ENCODE assay signal across 19 cellular contexts in genomic region chr1:7278045-7278444, GRCh38.
DNase-seq lines count a peak whose midpoint lies in the region; TF ChIP-seq lines count a peak whose summit lies in the region.
"Had no signal": no experiment of that assay in that cellular context is flagged by ENCODE, and none has a peak within 500 bp of the region (broad histone marks: within the 10 kb centered on the region; RNA-seq: fewer than 3 reads in every experiment).

No MANE protein-coding gene starts in this region.

- in situ Hi-C loops in G401 (cut with HindIII; ENCODE audit: low sequenced_read_pairs): no loop called here

- no peak overlapping the region for H3K4me3 Mint-ChIP-seq in activated T-helper 2 cell treated with anti-CD3 and anti-CD28 coated beads, Interferon-gamma antibody, Interleukin-2, Interleukin-4, amounts not matched to agents 10 μg/mL and 5 μg/mL and 100 μg/mL, durations not matched to agents 14 hours and 24 hours and 36 hours (ENCODE audit: low read depth)
- H3K4me3 Mint-ChIP-seq: memory B cell; naive thymus-derived CD8-positive, alpha-beta T cell; stimulated activated memory B cell treated with anti-CD40 and anti-IgM and Interleukin-4, amounts not matched to agents 10 μg/mL and 1 μg/mL and 100 μg/mL, for 72 hours; T-helper 17 cell had no signal

- DNase-seq in NCI-H1417 (lab: John Stamatoyannopoulos, UW) (peak; percentile 63 to 95 (median 80)), NCI-H2196 treated with DMSO at 0.1 percent for 48 hours (lab: John Stamatoyannopoulos, UW; ENCODE audit: unreplicated experiment) (peak; percentile 50), colonic mucosa (peak; percentile 70), BE2C (no peak), GDM1 (lab: John Stamatoyannopoulos, UW) (no peak), G401 (ENCODE audit: low spot score) (no peak)
- no peak for DNase-seq in activated T-helper 2 cell treated with anti-CD3 and anti-CD28 coated beads, Interferon-gamma antibody, Interleukin-2, Interleukin-4, amounts not matched to agents 10 μg/mL and 5 μg/mL and 100 μg/mL, durations not matched to agents 14 hours and 24 hours and 36 hours (ENCODE audit: low spot score)
- DNase-seq: activated naive CD4-positive, alpha-beta T cell; Caco-2; caudate nucleus; gastrocnemius medialis; naive thymus-derived CD8-positive, alpha-beta T cell; NCI-H446 treated with DMSO at 0.1 percent for 48 hours; sigmoid colon; T-helper 17 cell had no signal

- no peak overlapping the region for H3K9ac ChIP-seq in colonic mucosa (ENCODE audit: low read depth in 2 of 2, low read length in 2 of 2)

- no peak overlapping the region for H3K27ac Mint-ChIP-seq in activated T-helper 2 cell treated with anti-CD3 and anti-CD28 coated beads, Interferon-gamma antibody, Interleukin-2, Interleukin-4, amounts not matched to agents 10 μg/mL and 5 μg/mL and 100 μg/mL, durations not matched to agents 14 hours and 24 hours and 36 hours
- H3K27ac Mint-ChIP-seq: memory B cell; naive thymus-derived CD8-positive, alpha-beta T cell; stimulated activated memory B cell treated with anti-CD40 and anti-IgM and Interleukin-4, amounts not matched to agents 10 μg/mL and 1 μg/mL and 100 μg/mL, for 72 hours; T-helper 17 cell had no signal

- H3K27me3 ChIP-seq in colonic mucosa (no peaks in the 10 kb centered on the region), BE2C (no peaks in the 10 kb centered on the region)
- H3K27me3 ChIP-seq: gastrocnemius medialis, sigmoid colon, SJSA1 had no signal

- peaks cover 6% of the 10 kb centered on the region for H3K9me3 Mint-ChIP-seq in activated T-helper 2 cell treated with anti-CD3 and anti-CD28 coated beads, Interferon-gamma antibody, Interleukin-2, Interleukin-4, amounts not matched to agents 10 μg/mL and 5 μg/mL and 100 μg/mL, durations not matched to agents 14 hours and 24 hours and 36 hours

- H3K4me3 ChIP-seq in colonic mucosa: no peak overlapping the region
- no peak overlapping the region for H3K4me3 ChIP-seq in BE2C (ENCODE audit: low read depth, low read length)
- H3K4me3 ChIP-seq: gastrocnemius medialis, sigmoid colon, SJSA1 had no signal

- H3K9me3 ChIP-seq in colonic mucosa: no peaks in the 10 kb centered on the region
- H3K9me3 ChIP-seq in BE2C: no peaks in the 10 kb centered on the region
- H3K9me3 ChIP-seq: gastrocnemius medialis, SJSA1 had no signal

- no peaks in the 10 kb centered on the region for H3K36me3 Mint-ChIP-seq in activated T-helper 2 cell treated with anti-CD3 and anti-CD28 coated beads, Interferon-gamma antibody, Interleukin-2, Interleukin-4, amounts not matched to agents 10 μg/mL and 5 μg/mL and 100 μg/mL, durations not matched to agents 14 hours and 24 hours and 36 hours (ENCODE audit: low read depth)
- H3K36me3 Mint-ChIP-seq: memory B cell; naive thymus-derived CD8-positive, alpha-beta T cell; stimulated activated memory B cell treated with anti-CD40 and anti-IgM and Interleukin-4, amounts not matched to agents 10 μg/mL and 1 μg/mL and 100 μg/mL, for 72 hours had no signal

- no peaks in the 10 kb centered on the region for H3K4me1 Mint-ChIP-seq in activated T-helper 2 cell treated with anti-CD3 and anti-CD28 coated beads, Interferon-gamma antibody, Interleukin-2, Interleukin-4, amounts not matched to agents 10 μg/mL and 5 μg/mL and 100 μg/mL, durations not matched to agents 14 hours and 24 hours and 36 hours (ENCODE audit: low read depth)
- H3K4me1 Mint-ChIP-seq: memory B cell; naive thymus-derived CD8-positive, alpha-beta T cell; stimulated activated memory B cell treated with anti-CD40 and anti-IgM and Interleukin-4, amounts not matched to agents 10 μg/mL and 1 μg/mL and 100 μg/mL, for 72 hours had no signal

- H3K36me3 ChIP-seq in colonic mucosa (no peaks in the 10 kb centered on the region), BE2C (no peaks in the 10 kb centered on the region)
- H3K36me3 ChIP-seq: gastrocnemius medialis, sigmoid colon, SJSA1 had no signal

- intact Hi-C loops in colonic mucosa (cut with DNase I): no loop called here
- intact Hi-C loops in activated T-helper 2 cell treated with anti-CD3 and anti-CD28 coated beads, Interferon-gamma antibody, Interleukin-2, Interleukin-4, amounts not matched to agents 10 μg/mL and 5 μg/mL and 100 μg/mL, durations not matched to agents 14 hours and 24 hours and 36 hours (cut with micrococcal nuclease): no loop called here

- no peak overlapping the region for H3K27ac ChIP-seq in colonic mucosa
- H3K27ac ChIP-seq: gastrocnemius medialis, sigmoid colon, SJSA1, VCaP had no signal

- no peak for TF ChIP-seq CTCF in colonic mucosa (IDR thresholded peaks at IDR 0.05)
- no peak for TF ChIP-seq CTCF in BE2C (IDR thresholded peaks at IDR 0.05; ENCODE audit: low read depth, low read length)

- peaks cover 5% of the 10 kb centered on the region for H3K27me3 Mint-ChIP-seq in activated T-helper 2 cell treated with anti-CD3 and anti-CD28 coated beads, Interferon-gamma antibody, Interleukin-2, Interleukin-4, amounts not matched to agents 10 μg/mL and 5 μg/mL and 100 μg/mL, durations not matched to agents 14 hours and 24 hours and 36 hours (ENCODE audit: low read depth)
- H3K27me3 Mint-ChIP-seq: stimulated activated memory B cell treated with anti-CD40 and anti-IgM and Interleukin-4, amounts not matched to agents 10 μg/mL and 1 μg/mL and 100 μg/mL, for 72 hours had no signal

- H3K4me1 ChIP-seq in colonic mucosa (no peaks in the 10 kb centered on the region), BE2C (no peaks in the 10 kb centered on the region)
- H3K4me1 ChIP-seq: Caco-2, sigmoid colon, SJSA1 had no signal

Comparison
In these comparisons a context has a peak if more than half of its experiments do, and no peak if none do; other contexts are left out.
1. DNase-seq: peak in NCI-H1417 (3 of 3), NCI-H2196 treated with DMSO at 0.1 percent for 48 hours (single experiment) and colonic mucosa (single experiment); none in activated T-helper 2 cell treated with anti-CD3 and anti-CD28 coated beads, Interferon-gamma antibody, Interleukin-2, Interleukin-4, amounts not matched to agents 10 μg/mL and 5 μg/mL and 100 μg/mL, durations not matched to agents 14 hours and 24 hours and 36 hours (single experiment), BE2C (single experiment), GDM1 (single experiment) and G401 (single experiment).